ENCODE assay signal across 8 cellular contexts in the genomic region with DNA sequence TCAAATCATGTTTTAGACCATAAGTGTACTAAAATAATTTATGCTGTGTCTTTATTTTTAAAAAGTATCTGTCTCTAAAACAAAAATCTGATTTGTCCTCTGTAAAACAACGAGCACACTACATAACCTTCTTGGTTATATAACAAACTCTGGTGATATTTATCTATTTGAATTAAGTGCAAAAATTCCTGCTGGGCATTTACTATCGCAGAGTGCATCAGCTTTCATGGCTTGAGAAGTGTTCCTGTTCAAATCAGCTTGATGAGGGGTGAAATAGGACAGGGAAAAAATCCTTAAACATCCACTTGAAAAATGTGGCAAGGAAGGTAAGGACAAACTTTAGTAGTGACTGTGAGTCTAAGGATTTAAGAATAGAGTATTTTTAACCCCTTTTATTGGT.
"Had no signal": no experiment of that assay in that cellular context is flagged by ENCODE, and none has a peak within 500 bp of the region (broad histone marks: within the 10 kb centered on the region; RNA-seq: fewer than 3 reads in every experiment).

No MANE protein-coding gene starts in this region.

- H3K4me3 ChIP-seq: HAP-1 had no signal

- H3K36me3 ChIP-seq: HAP-1 had no signal

- H3K27ac ChIP-seq: KMS-11 had no signal

- ATAC-seq: HCT116 had no signal

- H3K36me3 Mint-ChIP-seq: IgD-negative memory B cell had no signal

- H3K4me2 ChIP-seq: KMS-11 had no signal

- H3K27ac Mint-ChIP-seq: HFFc6, IgD-negative memory B cell had no signal

- DNase-seq: GOT3, H7, HFFc6, KBM-7 had no signal

- H3K27me3 Mint-ChIP-seq: IgD-negative memory B cell had no signal

- H3K9ac ChIP-seq: KMS-11 had no signal

- H3K9me3 ChIP-seq: HAP-1 had no signal

- H3K9me3 Mint-ChIP-seq: HFFc6, IgD-negative memory B cell had no signal

- H3K4me3 Mint-ChIP-seq: HFFc6, IgD-negative memory B cell had no signal

- H3K4me1 Mint-ChIP-seq: IgD-negative memory B cell had no signal
